9 cellular contexts compared by ENCODE assay signal in genomic region chr11:36818410-36818809, GRCh38.
DNase-seq lines count a peak whose midpoint lies in the region; ATAC-seq, FAIRE-seq and TF ChIP-seq lines count a peak whose summit lies in the region.
"Had no signal": no experiment of that assay in that cellular context is flagged by ENCODE, and none has a peak within 500 bp of the region (broad histone marks: within the 10 kb centered on the region; RNA-seq: fewer than 3 reads in every experiment).

No MANE protein-coding gene starts in this region.

- FAIRE-seq in D721Med (lab: Jason Lieb, UNC) (no peak), kidney (lab: Jason Lieb, UNC) (no peak)

- no peaks in the 10 kb centered on the region for H3K4me1 ChIP-seq in kidney (ENCODE audit: control insufficient read depth in 1 of 2, insufficient read depth in 1 of 2, low read depth in 1 of 2, low read length in 2 of 2)

- DNase-seq in D721Med (ENCODE audit: insufficient read length, low spot score) = no peak
- DNase-seq in H4 (ENCODE audit: low spot score) = peak; percentile 34
- peak; percentile 6 for DNase-seq in SK-N-DZ (ENCODE audit: low spot score)
- no peak for DNase-seq in kidney
- no peak for DNase-seq in activated CD8-positive, alpha-beta memory T cell treated with anti-CD3 and anti-CD28 coated beads for 24 hours
- DNase-seq in stimulated activated CD4-positive, alpha-beta T cell treated with anti-CD3 and anti-CD28 coated beads, Interleukin-4, amount 100 ng/mL, for 1 hour = no peak
- no peak for DNase-seq in activated naive CD4-positive, alpha-beta T cell (lab: John Stamatoyannopoulos, UW)
- DNase-seq: NCI-H1436 had no signal

- H3K4me3 ChIP-seq in kidney (ENCODE audit: low read length in 2 of 2) = no peak overlapping the region

- no peak for ATAC-seq in HG02571 (IDR thresholded peaks at IDR 0.05; ENCODE audit: unreplicated experiment)

- no peak overlapping the region for H3K27ac ChIP-seq in kidney (ENCODE audit: low read depth in 2 of 2, low read length in 2 of 2)

- H3K9ac ChIP-seq in kidney (ENCODE audit: low read length in 2 of 2) = no peak overlapping the region

- intact Hi-C loops in kidney (cut with DNase I) = no loop called here

- no peaks in the 10 kb centered on the region for H3K36me3 ChIP-seq in kidney (ENCODE audit: control insufficient read depth in 1 of 2, insufficient read depth in 2 of 2, low read length in 2 of 2)

- no peaks in the 10 kb centered on the region for H3K9me3 ChIP-seq in kidney (ENCODE audit: control insufficient read depth in 1 of 2, low read length in 2 of 2)

- TF ChIP-seq CTCF in D721Med (IDR thresholded peaks at IDR 0.05; ENCODE audit: insufficient read depth, missing control alignments) (peak; percentile 31), kidney (IDR thresholded peaks at IDR 0.05; ENCODE audit: borderline replicate concordance, extremely low read depth, insufficient read depth) (peak; percentile 7)

Comparison
In these comparisons a context has a peak if more than half of its experiments do, and no peak if none do; other contexts are left out.
1. DNase-seq: peak in H4 (single experiment) and SK-N-DZ (single experiment); none in D721Med (single experiment), kidney (single experiment), activated CD8-positive, alpha-beta memory T cell treated with anti-CD3 and anti-CD28 coated beads for 24 hours (single experiment), stimulated activated CD4-positive, alpha-beta T cell treated with anti-CD3 and anti-CD28 coated beads, Interleukin-4, amount 100 ng/mL, for 1 hour (single experiment) and activated naive CD4-positive, alpha-beta T cell (0 of 4).